In the genomic region with DNA sequence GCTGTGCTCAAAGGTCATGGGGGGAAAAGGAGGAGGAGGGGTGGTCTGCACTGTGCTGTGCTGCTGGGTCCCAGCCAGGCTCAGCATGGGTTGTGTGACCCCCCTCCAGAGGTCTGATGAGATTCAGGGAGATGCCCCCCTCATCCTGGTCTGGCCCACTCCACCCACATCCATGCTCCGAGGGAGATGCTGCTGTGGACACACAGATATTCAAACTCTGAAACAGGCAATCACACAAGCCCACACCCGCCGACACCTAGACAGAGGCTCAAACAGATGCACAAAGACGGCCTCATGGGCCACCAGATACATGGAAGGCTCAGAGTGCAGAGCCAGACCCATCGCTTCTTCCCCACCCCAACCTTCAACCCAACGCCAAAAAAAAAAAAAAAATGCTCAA, we compare ENCODE assay signal across 7 cellular contexts.
"Had no signal": no experiment of that assay in that cellular context is flagged by ENCODE, and none has a peak within 500 bp of the region (broad histone marks: within the 10 kb centered on the region; RNA-seq: fewer than 3 reads in every experiment).

No MANE protein-coding gene starts in this region.

- DNase-seq: GM23248, GOT3, H7, IMR-90 had no signal

- H3K36me3 ChIP-seq: HAP-1 had no signal

- H3K27ac ChIP-seq: GM23248 had no signal

- H2AFZ ChIP-seq: GM23248 had no signal

- H3K4me1 ChIP-seq: HAP-1 had no signal

- ATAC-seq: HCT116 had no signal

- H3K9ac ChIP-seq: GM23248 had no signal

- H3K9me3 ChIP-seq: HAP-1 had no signal

- H3K4me3 ChIP-seq: GM23248, HAP-1, K562 had no signal
